In genomic region chr12:86196465-86196864, GRCh38 we compare ENCODE assay signal across 37 cellular contexts. TPM values are rescaled to one million over a fixed set of nuclear protein-coding genes. Genes with fewer than 3 reads are reported as not detected.
"Had no signal": no experiment of that assay in that cellular context is flagged by ENCODE, and none has a peak within 500 bp of the region (broad histone marks: within the 10 kb centered on the region; RNA-seq: fewer than 3 reads in every experiment).

No MANE protein-coding gene starts in this region.

- H3K27ac ChIP-seq: brain microvascular endothelial cell, PC-9, SJCRH30, WERI-Rb-1 had no signal

- H3K4me3 ChIP-seq: PC-9, SJCRH30 had no signal

- H3K27me3 ChIP-seq: brain microvascular endothelial cell, SJCRH30 had no signal

- H3K9me3 ChIP-seq: SJCRH30 had no signal

- H3K36me3 ChIP-seq: brain microvascular endothelial cell, SJCRH30, WERI-Rb-1 had no signal

- H3K4me1 ChIP-seq: SJCRH30 had no signal

- H3K4me2 ChIP-seq: PC-9 had no signal

- DNase-seq: activated CD4-positive, alpha-beta memory T cell treated with anti-CD3 and anti-CD28 coated beads, Interleukin-2, amount 10 ng/mL, durations not matched to agents 7 days and 5 days; activated CD4-positive, alpha-beta T cell treated with anti-CD3 and anti-CD28 coated beads for 1 hour; activated CD4-positive, alpha-beta T cell treated with anti-CD3 and anti-CD28 coated beads for 48 hours; activated CD4-positive, CD25-positive, alpha-beta regulatory T cell; activated CD8-positive, alpha-beta memory T cell treated with anti-CD3 and anti-CD28 coated beads for 24 hours; activated CD8-positive, alpha-beta memory T cell treated with anti-CD3 and anti-CD28 coated beads, Interleukin-2, amount 10 ng/mL, durations not matched to agents 7 days and 5 days; activated CD8-positive, alpha-beta memory T cell treated with anti-CD3 and anti-CD28 coated beads, Interleukin-2, amount 50 U/mL, for 48 hours; activated effector memory CD4-positive, alpha-beta T cell treated with anti-CD3 and anti-CD28 coated beads, Interleukin-2, amount 50 U/mL, for 16 hours; activated naive CD4-positive, alpha-beta T cell; activated naive CD4-positive, alpha-beta T cell treated with anti-CD3 and anti-CD28 coated beads, Interleukin-2, amount 50 U/mL, for 16 hours; activated naive CD8-positive, alpha-beta T cell treated with anti-CD3 and anti-CD28 coated beads for 36 hours; activated T-cell treated with anti-CD3 and anti-CD28 coated beads, Interleukin-2, amount 50 U/mL, for 1 hour; activated T-cell treated with anti-CD3 and anti-CD28 coated beads, Interleukin-2, amount 50 U/mL, for 72 hours; amniotic stem cell; aorta; brain microvascular endothelial cell; central memory CD4-positive, alpha-beta T cell; Karpas-422; KBM-7; NCI-H1105; NCI-H1417 treated with DMSO at 0.1 percent for 48 hours; NCI-H187 treated with DMSO at 0.1 percent for 48 hours; NCI-H2081 treated with DMSO at 0.1 percent for 48 hours; NCI-H226; NCI-H446 treated with DMSO at 0.1 percent for 48 hours; NCI-H69; NK-92 treated with Interleukin-12 subunit alpha and Interleukin-12 subunit beta, amount 100 ng/mL, for 24 hours; PC-9; SHP77; SJCRH30; SW 1271; T-helper 1 cell; T-helper 2 cell; T-helper 9 cell; WERI-Rb-1 had no signal

- H2AFZ ChIP-seq: PC-9 had no signal

RNA-seq across cellular contexts. Expression of gene MGAT4C, which starts 59.7 kb away (rescaled TPM):
- total RNA-seq: activated CD4-positive, alpha-beta memory T cell treated with anti-CD3 and anti-CD28 coated beads, Interleukin-2, amount 10 ng/mL, durations not matched to agents 7 days and 5 days; activated CD8-positive, alpha-beta memory T cell treated with anti-CD3 and anti-CD28 coated beads, Interleukin-2, amount 10 ng/mL, durations not matched to agents 7 days and 5 days; activated naive CD8-positive, alpha-beta T cell treated with anti-CD3 and anti-CD28 coated beads for 36 hours; activated T-cell treated with anti-CD3 and anti-CD28 coated beads, Interleukin-2, amount 50 U/mL, for 72 hours; activated T-helper 17 cell treated with anti-CD3 and anti-CD28 coated beads, Interleukin-2, amount 50 U/mL, for 72 hours; MCF 10A; PC-9 had no signal
